ENCODE assay signal across 10 cellular contexts in genomic region chr10:73932625-73933112, GRCh38. TPM values are rescaled to one million over a fixed set of nuclear protein-coding genes. Genes with fewer than 3 reads are reported as not detected.
DNase-seq lines count a peak whose midpoint lies in the region; ATAC-seq and TF ChIP-seq lines count a peak whose summit lies in the region.
"Had no signal": no experiment of that assay in that cellular context is flagged by ENCODE, and none has a peak within 500 bp of the region (broad histone marks: within the 10 kb centered on the region; RNA-seq: fewer than 3 reads in every experiment).

No MANE protein-coding gene starts in this region.

- no peak for TF ChIP-seq CTCF in GM10266 (IDR thresholded peaks at IDR 0.05; ENCODE audit: control insufficient read depth, insufficient read depth, low read depth, missing control alignments)

- peak; percentile 29 for ATAC-seq in GM21529 (IDR thresholded peaks at IDR 0.05; ENCODE audit: unreplicated experiment)
- peak; percentile 26 for ATAC-seq in esophagus mucosa
- ATAC-seq in HG03159 (IDR thresholded peaks at IDR 0.05; ENCODE audit: unreplicated experiment): no peak
- ATAC-seq in HG02798 (IDR thresholded peaks at IDR 0.05; ENCODE audit: poor library complexity, unreplicated experiment): no peak

- DNase-seq in CD1c-positive myeloid dendritic cell (ENCODE audit: extremely low spot score): peak; percentile 64
- DNase-seq in MV-4-11 (lab: John Stamatoyannopoulos, UW): peak; percentile 43
- DNase-seq in RKO (ENCODE audit: low spot score): no peak
- no peak for DNase-seq in GM10266 (ENCODE audit: extremely low spot score)
- DNase-seq: anterior cingulate cortex, DMS79 had no signal

RNA-seq across cellular contexts. Expression of gene PLAU, which starts 21.7 kb away (rescaled TPM):
- total RNA-seq in esophagus mucosa: 19.4 TPM

RNA-seq across cellular contexts. Expression of gene CAMK2G, which starts 58.3 kb away (rescaled TPM):
- total RNA-seq in esophagus mucosa: 18.9 TPM

Comparison
In these comparisons a context has a peak if more than half of its experiments do, and no peak if none do; other contexts are left out.
1. DNase-seq: peak in CD1c-positive myeloid dendritic cell (single experiment) and MV-4-11 (single experiment); none in RKO (single experiment) and GM10266 (single experiment).
2. ATAC-seq: peak in GM21529 (single experiment) and esophagus mucosa (single experiment); none in HG03159 (single experiment) and HG02798 (single experiment).